Comparison of ENCODE assay signal across 9 cellular contexts in genomic region chr19:952680-953500, GRCh38. TPM values are rescaled to one million over a fixed set of nuclear protein-coding genes. Genes with fewer than 3 reads are reported as not detected.
DNase-seq lines count a peak whose midpoint lies in the region; ATAC-seq and TF ChIP-seq lines count a peak whose summit lies in the region.
"Had no signal": no experiment of that assay in that cellular context is flagged by ENCODE, and none has a peak within 500 bp of the region (broad histone marks: within the 10 kb centered on the region; RNA-seq: fewer than 3 reads in every experiment).

No MANE protein-coding gene starts in this region.

- peak overlapping the region in 1 of 2 donors; percentile 14 for H3K4me3 ChIP-seq in left lung

- peaks cover 0 to under 1% of the 10 kb centered on the region in 2 donors for H3K36me3 ChIP-seq in left lung

- no peaks in the 10 kb centered on the region for H3K27me3 Mint-ChIP-seq in stimulated activated naive CD8-positive, alpha-beta T cell treated with anti-CD3 and anti-CD28 coated beads, Interleukin-15, amount 100 ng/mL, for 72 hours

- H3K27me3 ChIP-seq in left lung, result no peaks in the 10 kb centered on the region

- TF ChIP-seq CTCF in VCaP (conservative IDR thresholded peaks at IDR 0.05) (no peak), left lung (IDR thresholded peaks at IDR 0.05) (no peak)

- peak overlapping the region; percentile 80 for H3K27ac ChIP-seq in VCaP
- no peak overlapping the region for H3K27ac ChIP-seq in left lung

- no peaks in the 10 kb centered on the region for H3K9me3 Mint-ChIP-seq in stimulated activated naive CD8-positive, alpha-beta T cell treated with anti-CD3 and anti-CD28 coated beads, Interleukin-15, amount 100 ng/mL, for 72 hours

- H3K9me3 ChIP-seq in left lung, result no peaks in the 10 kb centered on the region

- H3K4me1 ChIP-seq in left lung, result peaks cover 11 to 43% of the 10 kb centered on the region in 2 donors

- peak overlapping the region in 1 of 2 donors; percentile 40 for H3K27ac Mint-ChIP-seq in stimulated activated naive CD8-positive, alpha-beta T cell treated with anti-CD3 and anti-CD28 coated beads, Interleukin-15, amount 100 ng/mL, for 72 hours

- ATAC-seq in stimulated activated naive CD8-positive, alpha-beta T cell treated with anti-CD3 and anti-CD28 coated beads, Interleukin-15, amount 100 ng/mL, for 72 hours, result peak; percentile 37
- ATAC-seq in stimulated activated naive CD8-positive, alpha-beta T cell treated with anti-CD3 and anti-CD28 coated beads, Interleukin-15, Interleukin-2, amounts not matched to agents 100 U/mL and 50 U/mL, for 24 hours, result no peak
- ATAC-seq in left lung (peak; percentile 40), HG03025 (IDR thresholded peaks at IDR 0.05; ENCODE audit: low FRiP score, unreplicated experiment) (no peak), GM19395 (IDR thresholded peaks at IDR 0.05; ENCODE audit: unreplicated experiment) (no peak)

- DNase-seq in stimulated activated naive CD8-positive, alpha-beta T cell treated with anti-CD3 and anti-CD28 coated beads, Interleukin-15, amount 100 ng/mL, for 72 hours, result no peak
- no peak for DNase-seq in stimulated activated naive CD8-positive, alpha-beta T cell treated with anti-CD3 and anti-CD28 coated beads, Interleukin-15, Interleukin-2, amounts not matched to agents 100 U/mL and 50 U/mL, for 24 hours
- peak in 1 of 2 donors; percentile 59 for DNase-seq in left lung
- no peak for DNase-seq in foreskin melanocyte
- DNase-seq in activated CD4-positive, CD25-positive, alpha-beta regulatory T cell (lab: John Stamatoyannopoulos, UW), result no peak
- DNase-seq: NCI-H446 had no signal

- peaks cover 20% of the 10 kb centered on the region for H3K4me1 Mint-ChIP-seq in stimulated activated naive CD8-positive, alpha-beta T cell treated with anti-CD3 and anti-CD28 coated beads, Interleukin-15, amount 100 ng/mL, for 72 hours

- intact Hi-C loops in left lung (cut with DNase I), result no loop called here

- H3K4me3 Mint-ChIP-seq in stimulated activated naive CD8-positive, alpha-beta T cell treated with anti-CD3 and anti-CD28 coated beads, Interleukin-15, amount 100 ng/mL, for 72 hours, result no peak overlapping the region

RNA-seq across cellular contexts. Expression of gene ARID3A, which starts 27.1 kb away (rescaled TPM):
- total RNA-seq in left lung, result 10 to 100 TPM; 20.7 to 35.7 TPM

RNA-seq across cellular contexts. Expression of gene WDR18, which starts 31.3 kb away (rescaled TPM):
- total RNA-seq in left lung, result 10 to 100 TPM; 36.1 to 40.7 TPM

RNA-seq across cellular contexts. Expression of gene KISS1R, which starts 35.8 kb away (rescaled TPM):
- total RNA-seq in left lung, result under 1 TPM in 1 of 2 donors, not detected in 1; 0.23 TPM

RNA-seq across cellular contexts. Expression of gene R3HDM4, which starts 39.9 kb away (rescaled TPM):
- 10 to 100 TPM; 46.1 to 66.3 TPM for total RNA-seq in left lung

RNA-seq across cellular contexts. Expression of gene GRIN3B, which starts 47.3 kb away (rescaled TPM):
- 1 to 10 TPM in 1 of 2 donors, not detected in 1; 2.7 TPM for total RNA-seq in left lung

Comparison
In these comparisons a context has a peak if more than half of its experiments do, and no peak if none do; other contexts are left out.
1. ATAC-seq: peak in stimulated activated naive CD8-positive, alpha-beta T cell treated with anti-CD3 and anti-CD28 coated beads, Interleukin-15, amount 100 ng/mL, for 72 hours (single experiment) and left lung (single experiment); none in stimulated activated naive CD8-positive, alpha-beta T cell treated with anti-CD3 and anti-CD28 coated beads, Interleukin-15, Interleukin-2, amounts not matched to agents 100 U/mL and 50 U/mL, for 24 hours (single experiment), HG03025 (single experiment) and GM19395 (single experiment).